In genomic region chr9:109972026-109973005, GRCh38 we compare ENCODE assay signal across 9 cellular contexts.
DNase-seq lines count a peak whose midpoint lies in the region; ATAC-seq, FAIRE-seq and TF ChIP-seq lines count a peak whose summit lies in the region.
"Had no signal": no experiment of that assay in that cellular context is flagged by ENCODE, and none has a peak within 500 bp of the region (broad histone marks: within the 10 kb centered on the region; RNA-seq: fewer than 3 reads in every experiment).

No MANE protein-coding gene starts in this region.

- H3K9me3 ChIP-seq in CD8-positive, alpha-beta memory T cell (ENCODE audit: low read length), result no peaks in the 10 kb centered on the region

- peak; percentile 36 for ATAC-seq in GM19463 (IDR thresholded peaks at IDR 0.05; ENCODE audit: unreplicated experiment)
- ATAC-seq in HG03439 (IDR thresholded peaks at IDR 0.05; ENCODE audit: unreplicated experiment), result peak; percentile 33
- no peak for ATAC-seq in activated CD8-positive, alpha-beta memory T cell treated with anti-CD3 and anti-CD28 coated beads, Interleukin-2, amount 10 ng/mL, durations not matched to agents 7 days and 5 days

- POLR2A ChIA-PET in GM10248 (lab: Yijun Ruan, JAX), result no interaction called here
- POLR2A ChIA-PET in CD8-positive, alpha-beta memory T cell (lab: Charles Lee), result no interaction called here

- H3K4me3 ChIP-seq in coronary artery, result no peak overlapping the region
- no peak overlapping the region for H3K4me3 ChIP-seq in CD8-positive, alpha-beta memory T cell (ENCODE audit: low read length)

- H3K4me3 Mint-ChIP-seq in chondrocyte (ENCODE audit: unreplicated experiment), result no peak overlapping the region
- H3K4me3 Mint-ChIP-seq in activated CD8-positive, alpha-beta memory T cell treated with anti-CD3 and anti-CD28 coated beads, Interleukin-2, amount 10 ng/mL, durations not matched to agents 7 days and 5 days, result no peak overlapping the region
- no peak overlapping the region for H3K4me3 Mint-ChIP-seq in CD8-positive, alpha-beta memory T cell
- H3K4me3 Mint-ChIP-seq: nephron had no signal

- peak; percentile 37 for DNase-seq in GM10248 (ENCODE audit: extremely low spot score)
- DNase-seq in chondrocyte (ENCODE audit: low spot score), result no peak
- no peak for DNase-seq in RCC 7860 (ENCODE audit: low spot score)
- no peak for DNase-seq in activated CD8-positive, alpha-beta memory T cell treated with anti-CD3 and anti-CD28 coated beads, Interleukin-2, amount 10 ng/mL, durations not matched to agents 7 days and 5 days
- DNase-seq in coronary artery (ENCODE audit: low spot score), result no peak
- no peak for DNase-seq in CD8-positive, alpha-beta memory T cell

- H3K36me3 Mint-ChIP-seq in chondrocyte (ENCODE audit: low read depth), result peaks cover 12% of the 10 kb centered on the region
- H3K36me3 Mint-ChIP-seq in activated CD8-positive, alpha-beta memory T cell treated with anti-CD3 and anti-CD28 coated beads, Interleukin-2, amount 10 ng/mL, durations not matched to agents 7 days and 5 days, result no peaks in the 10 kb centered on the region
- peaks cover 0 to 6% (median 0%) of the 10 kb centered on the region in 3 donors for H3K36me3 Mint-ChIP-seq in CD8-positive, alpha-beta memory T cell

- no peaks in the 10 kb centered on the region for H3K36me3 ChIP-seq in CD8-positive, alpha-beta memory T cell (ENCODE audit: insufficient read depth, low read length)

- peaks cover 35% of the 10 kb centered on the region for H3K4me1 ChIP-seq in CD8-positive, alpha-beta memory T cell (ENCODE audit: insufficient read depth, low read length)

- CTCF ChIA-PET in GM10248 (lab: Yijun Ruan, JAX), result interaction anchor here (0.7 to 5.9 kb wide), 10 partner anchors 9 to 90 kb away, joined by 3 to 46 read pairs (median 4); no protein-coding TSS in a partner anchor
- CTCF ChIA-PET in activated CD8-positive, alpha-beta memory T cell treated with anti-CD3 and anti-CD28 coated beads, Interleukin-2, amount 10 ng/mL, durations not matched to agents 7 days and 5 days (lab: Charles Lee), result interaction anchor here (1.1 kb wide), 1 partner anchor 177 kb away, joined by 3 read pairs; no protein-coding TSS in a partner anchor
- CTCF ChIA-PET in CD8-positive, alpha-beta memory T cell (lab: Charles Lee), result no interaction called here

- no peak for TF ChIP-seq CTCF in GM10248 (IDR thresholded peaks at IDR 0.05; ENCODE audit: control extremely low read depth, extremely low read depth, low read depth, missing control alignments)
- TF ChIP-seq CTCF in chondrocyte (IDR thresholded peaks at IDR 0.05), result peak; percentile 11
- TF ChIP-seq CTCF in coronary artery (IDR thresholded peaks at IDR 0.05), result no peak

- H3K4me1 Mint-ChIP-seq in chondrocyte (ENCODE audit: low read depth), result peaks cover 22% of the 10 kb centered on the region
- peaks cover 60% of the 10 kb centered on the region for H3K4me1 Mint-ChIP-seq in activated CD8-positive, alpha-beta memory T cell treated with anti-CD3 and anti-CD28 coated beads, Interleukin-2, amount 10 ng/mL, durations not matched to agents 7 days and 5 days
- H3K4me1 Mint-ChIP-seq in CD8-positive, alpha-beta memory T cell, result peaks cover 15 to 34% (median 27%) of the 10 kb centered on the region in 3 donors

- no peaks in the 10 kb centered on the region for H3K27me3 ChIP-seq in CD8-positive, alpha-beta memory T cell (ENCODE audit: insufficient read depth, low read length, poor library complexity, severe bottlenecking)

- H3K27me3 Mint-ChIP-seq in chondrocyte (ENCODE audit: low read depth), result no peaks in the 10 kb centered on the region
- H3K27me3 Mint-ChIP-seq in activated CD8-positive, alpha-beta memory T cell treated with anti-CD3 and anti-CD28 coated beads, Interleukin-2, amount 10 ng/mL, durations not matched to agents 7 days and 5 days, result no peaks in the 10 kb centered on the region
- H3K27me3 Mint-ChIP-seq in CD8-positive, alpha-beta memory T cell, result peaks cover 0 to 5% of the 10 kb centered on the region in 2 donors

- H3K27ac ChIP-seq in coronary artery, result no peak overlapping the region
- no peak overlapping the region for H3K27ac ChIP-seq in CD8-positive, alpha-beta memory T cell (ENCODE audit: low read depth, low read length)

- FAIRE-seq in RCC 7860 (lab: Jason Lieb, UNC), result no peak

- H3K27ac Mint-ChIP-seq in chondrocyte (ENCODE audit: unreplicated experiment), result no peak overlapping the region
- no peak overlapping the region for H3K27ac Mint-ChIP-seq in activated CD8-positive, alpha-beta memory T cell treated with anti-CD3 and anti-CD28 coated beads, Interleukin-2, amount 10 ng/mL, durations not matched to agents 7 days and 5 days
- no peak overlapping the region for H3K27ac Mint-ChIP-seq in CD8-positive, alpha-beta memory T cell
- H3K27ac Mint-ChIP-seq: nephron had no signal

- no peaks in the 10 kb centered on the region for H3K9me3 Mint-ChIP-seq in chondrocyte (ENCODE audit: low read depth)
- no peaks in the 10 kb centered on the region for H3K9me3 Mint-ChIP-seq in activated CD8-positive, alpha-beta memory T cell treated with anti-CD3 and anti-CD28 coated beads, Interleukin-2, amount 10 ng/mL, durations not matched to agents 7 days and 5 days (ENCODE audit: low read depth)
- H3K9me3 Mint-ChIP-seq in CD8-positive, alpha-beta memory T cell, result no peaks in the 10 kb centered on the region
- H3K9me3 Mint-ChIP-seq: nephron had no signal
